ENCODE assay signal across 1 cellular context in the genomic region with DNA sequence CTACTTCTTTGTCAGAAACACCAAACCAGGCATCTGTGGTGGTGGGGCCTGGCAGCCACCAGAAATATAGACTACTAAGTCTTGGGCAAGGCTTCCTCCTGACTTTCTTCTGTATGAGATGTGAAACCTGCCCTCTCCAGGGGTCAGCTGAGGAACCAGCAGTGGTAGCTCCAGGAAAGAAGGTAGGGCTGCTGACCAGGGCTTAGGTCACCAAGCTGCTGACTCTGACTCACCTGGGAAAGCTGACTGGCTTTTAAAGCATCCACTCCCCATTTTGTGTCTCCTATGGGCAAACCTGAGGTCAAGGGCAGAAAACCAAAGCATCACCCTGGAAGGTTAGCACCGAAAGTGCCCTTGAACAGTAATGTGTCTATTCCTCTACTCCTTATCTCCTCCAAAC.
TF ChIP-seq lines count a peak whose summit lies in the region.

No MANE protein-coding gene starts in this region.

TF ChIP-seq in HCT116, 20 proteins besides CTCF, POLR2A, EP300 and RAD21 (continued from another document):
- TF ChIP-seq, protein P1, sequence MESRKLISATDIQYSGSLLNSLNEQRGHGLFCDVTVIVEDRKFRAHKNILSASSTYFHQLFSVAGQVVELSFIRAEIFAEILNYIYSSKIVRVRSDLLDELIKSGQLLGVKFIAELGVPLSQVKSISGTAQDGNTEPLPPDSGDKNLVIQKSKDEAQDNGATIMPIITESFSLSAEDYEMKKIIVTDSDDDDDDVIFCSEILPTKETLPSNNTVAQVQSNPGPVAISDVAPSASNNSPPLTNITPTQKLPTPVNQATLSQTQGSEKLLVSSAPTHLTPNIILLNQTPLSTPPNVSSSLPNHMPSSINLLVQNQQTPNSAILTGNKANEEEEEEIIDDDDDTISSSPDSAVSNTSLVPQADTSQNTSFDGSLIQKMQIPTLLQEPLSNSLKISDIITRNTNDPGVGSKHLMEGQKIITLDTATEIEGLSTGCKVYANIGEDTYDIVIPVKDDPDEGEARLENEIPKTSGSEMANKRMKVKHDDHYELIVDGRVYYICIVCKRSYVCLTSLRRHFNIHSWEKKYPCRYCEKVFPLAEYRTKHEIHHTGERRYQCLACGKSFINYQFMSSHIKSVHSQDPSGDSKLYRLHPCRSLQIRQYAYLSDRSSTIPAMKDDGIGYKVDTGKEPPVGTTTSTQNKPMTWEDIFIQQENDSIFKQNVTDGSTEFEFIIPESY (IDR thresholded peaks at IDR 0.05; ENCODE audit: extremely low read depth, insufficient replicate concordance, low read length): no peak
- TF ChIP-seq, protein P2, sequence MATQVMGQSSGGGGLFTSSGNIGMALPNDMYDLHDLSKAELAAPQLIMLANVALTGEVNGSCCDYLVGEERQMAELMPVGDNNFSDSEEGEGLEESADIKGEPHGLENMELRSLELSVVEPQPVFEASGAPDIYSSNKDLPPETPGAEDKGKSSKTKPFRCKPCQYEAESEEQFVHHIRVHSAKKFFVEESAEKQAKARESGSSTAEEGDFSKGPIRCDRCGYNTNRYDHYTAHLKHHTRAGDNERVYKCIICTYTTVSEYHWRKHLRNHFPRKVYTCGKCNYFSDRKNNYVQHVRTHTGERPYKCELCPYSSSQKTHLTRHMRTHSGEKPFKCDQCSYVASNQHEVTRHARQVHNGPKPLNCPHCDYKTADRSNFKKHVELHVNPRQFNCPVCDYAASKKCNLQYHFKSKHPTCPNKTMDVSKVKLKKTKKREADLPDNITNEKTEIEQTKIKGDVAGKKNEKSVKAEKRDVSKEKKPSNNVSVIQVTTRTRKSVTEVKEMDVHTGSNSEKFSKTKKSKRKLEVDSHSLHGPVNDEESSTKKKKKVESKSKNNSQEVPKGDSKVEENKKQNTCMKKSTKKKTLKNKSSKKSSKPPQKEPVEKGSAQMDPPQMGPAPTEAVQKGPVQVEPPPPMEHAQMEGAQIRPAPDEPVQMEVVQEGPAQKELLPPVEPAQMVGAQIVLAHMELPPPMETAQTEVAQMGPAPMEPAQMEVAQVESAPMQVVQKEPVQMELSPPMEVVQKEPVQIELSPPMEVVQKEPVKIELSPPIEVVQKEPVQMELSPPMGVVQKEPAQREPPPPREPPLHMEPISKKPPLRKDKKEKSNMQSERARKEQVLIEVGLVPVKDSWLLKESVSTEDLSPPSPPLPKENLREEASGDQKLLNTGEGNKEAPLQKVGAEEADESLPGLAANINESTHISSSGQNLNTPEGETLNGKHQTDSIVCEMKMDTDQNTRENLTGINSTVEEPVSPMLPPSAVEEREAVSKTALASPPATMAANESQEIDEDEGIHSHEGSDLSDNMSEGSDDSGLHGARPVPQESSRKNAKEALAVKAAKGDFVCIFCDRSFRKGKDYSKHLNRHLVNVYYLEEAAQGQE (IDR thresholded peaks at IDR 0.05; ENCODE audit: low read depth): no peak
- TF ChIP-seq EZH2 (IDR thresholded peaks at IDR 0.05) (no peak), ZFX (IDR thresholded peaks at IDR 0.05) (no peak), ZNF274 (IDR thresholded peaks at IDR 0.05; ENCODE audit: low read depth, low read length) (no peak), EZH2phosphoT487 (IDR thresholded peaks at IDR 0.05; ENCODE audit: borderline replicate concordance) (no peak), POLR2AphosphoS5 (IDR thresholded peaks at IDR 0.05; ENCODE audit: low read depth, low read length) (no peak), CBX3 (IDR thresholded peaks at IDR 0.05; ENCODE audit: low read depth) (no peak), TCF7L2 (IDR thresholded peaks at IDR 0.05; ENCODE audit: borderline replicate concordance, extremely low read depth, insufficient read depth, insufficient read length) (no peak), SRF (IDR thresholded peaks at IDR 0.05; ENCODE audit: low read depth) (no peak), ELF1 (IDR thresholded peaks at IDR 0.05; ENCODE audit: borderline replicate concordance, low read depth) (no peak), JUND (IDR thresholded peaks at IDR 0.05) (peak; percentile 52), CEBPB (IDR thresholded peaks at IDR 0.05; ENCODE audit: low read depth) (no peak), YY1 (IDR thresholded peaks at IDR 0.05; ENCODE audit: extremely low read depth, insufficient replicate concordance, low read depth, low read length) (no peak), SP1 (IDR thresholded peaks at IDR 0.05; ENCODE audit: low read depth) (peak; percentile 43), FOSL1 (IDR thresholded peaks at IDR 0.05; ENCODE audit: low read depth) (peak; percentile 71)
- TF ChIP-seq, protein P3, sequence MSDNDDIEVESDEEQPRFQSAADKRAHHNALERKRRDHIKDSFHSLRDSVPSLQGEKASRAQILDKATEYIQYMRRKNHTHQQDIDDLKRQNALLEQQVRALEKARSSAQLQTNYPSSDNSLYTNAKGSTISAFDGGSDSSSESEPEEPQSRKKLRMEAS (IDR thresholded peaks at IDR 0.05): no peak
TF ChIP-seq in HCT116: peak in this region for 3.
